In genomic region chr4:152947311-152947710, GRCh38 we compare ENCODE assay signal across 23 cellular contexts. TPM values are rescaled to one million over a fixed set of nuclear protein-coding genes. Genes with fewer than 3 reads are reported as not detected.
DNase-seq lines count a peak whose midpoint lies in the region; ATAC-seq and TF ChIP-seq lines count a peak whose summit lies in the region.
"Had no signal": no experiment of that assay in that cellular context is flagged by ENCODE, and none has a peak within 500 bp of the region (broad histone marks: within the 10 kb centered on the region; RNA-seq: fewer than 3 reads in every experiment).

No MANE protein-coding gene starts in this region.

- TF ChIP-seq CTCF in glutamatergic neuron (IDR thresholded peaks at IDR 0.05; ENCODE audit: partially characterized antibody, unreplicated experiment) (no peak), osteocyte (IDR thresholded peaks at IDR 0.05) (no peak), type B pancreatic cell (conservative IDR thresholded peaks at IDR 0.05) (no peak)

- H3K27ac Mint-ChIP-seq in glutamatergic neuron (ENCODE audit: unreplicated experiment) (peak overlapping the region; percentile 93), osteocyte (ENCODE audit: unreplicated experiment) (peak overlapping the region; percentile 84), type B pancreatic cell (no peak overlapping the region)
- H3K27ac Mint-ChIP-seq: CD14-positive monocyte; CD4-positive, alpha-beta T cell; CD8-positive, alpha-beta memory T cell; GM23338 had no signal

- H3K27me3 Mint-ChIP-seq in glutamatergic neuron (ENCODE audit: unreplicated experiment) (peaks cover 4% of the 10 kb centered on the region), osteocyte (ENCODE audit: unreplicated experiment) (no peaks in the 10 kb centered on the region), type B pancreatic cell (peaks cover 2% of the 10 kb centered on the region)

- H3K4me1 Mint-ChIP-seq in glutamatergic neuron (ENCODE audit: low read depth, unreplicated experiment), result peaks cover 64% of the 10 kb centered on the region
- peaks cover 76% of the 10 kb centered on the region for H3K4me1 Mint-ChIP-seq in osteocyte (ENCODE audit: unreplicated experiment)
- H3K4me1 Mint-ChIP-seq in type B pancreatic cell (ENCODE audit: unreplicated experiment), result peaks cover 60% of the 10 kb centered on the region
- H3K4me1 Mint-ChIP-seq: CD14-positive monocyte; CD8-positive, alpha-beta memory T cell had no signal

- DNase-seq in NCI-H69 (lab: John Stamatoyannopoulos, UW) (peak; percentile 11), glutamatergic neuron (peak; percentile 56), osteocyte (ENCODE audit: extremely low spot score, unreplicated experiment) (no peak), type B pancreatic cell (ENCODE audit: extremely low spot score, unreplicated experiment) (no peak)
- DNase-seq: 8988T; ACHN; AML-193; BE2C; CD4-positive, alpha-beta T cell; CD8-positive, alpha-beta memory T cell; DMS 273 treated with DMSO at 0.1 percent for 48 hours; DMS79; EL; GDM1; H9 had no signal

- H3K4me3 Mint-ChIP-seq in glutamatergic neuron (ENCODE audit: unreplicated experiment), result peak overlapping the region; percentile 75
- peak overlapping the region; percentile 8 for H3K4me3 Mint-ChIP-seq in osteocyte (ENCODE audit: unreplicated experiment)
- H3K4me3 Mint-ChIP-seq in type B pancreatic cell, result peak overlapping the region; percentile 38
- H3K4me3 Mint-ChIP-seq: CD14-positive monocyte; CD4-positive, alpha-beta T cell; CD8-positive, alpha-beta memory T cell; GM23338; H9 had no signal

- ATAC-seq in HG03196 (IDR thresholded peaks at IDR 0.05; ENCODE audit: unreplicated experiment) (no peak), GM21381 (IDR thresholded peaks at IDR 0.05; ENCODE audit: unreplicated experiment) (no peak), GM18867 (IDR thresholded peaks at IDR 0.05; ENCODE audit: unreplicated experiment) (no peak)
- ATAC-seq: A549, GM12878, GM23338, HCT116 had no signal

- peaks cover 5% of the 10 kb centered on the region for H3K9me3 Mint-ChIP-seq in glutamatergic neuron (ENCODE audit: unreplicated experiment)
- H3K9me3 Mint-ChIP-seq in osteocyte (ENCODE audit: unreplicated experiment), result no peaks in the 10 kb centered on the region
- H3K9me3 Mint-ChIP-seq in type B pancreatic cell, result no peaks in the 10 kb centered on the region
- H3K9me3 Mint-ChIP-seq: CD4-positive, alpha-beta T cell; CD8-positive, alpha-beta memory T cell; GM23338; H9 had no signal

- H3K36me3 Mint-ChIP-seq in glutamatergic neuron (ENCODE audit: unreplicated experiment) (peaks cover 9% of the 10 kb centered on the region), osteocyte (ENCODE audit: unreplicated experiment) (peaks cover 48% of the 10 kb centered on the region), type B pancreatic cell (peaks cover 25% of the 10 kb centered on the region)
- H3K36me3 Mint-ChIP-seq: CD14-positive monocyte had no signal

RNA-seq across cellular contexts. Expression of gene FHDC1, which starts 11.2 kb away (rescaled TPM):
- total RNA-seq in glutamatergic neuron (ENCODE audit: unreplicated experiment) (42.0 TPM), osteocyte (22.1 and 22.3 TPM in 2 replicates), type B pancreatic cell (ENCODE audit: low replicate concordance) (23.1 and 78.0 TPM in 2 replicates)

Comparison
In these comparisons a context has a peak if more than half of its experiments do, and no peak if none do; other contexts are left out.
1. DNase-seq: peak in NCI-H69 (single experiment) and glutamatergic neuron (single experiment); none in osteocyte (single experiment) and type B pancreatic cell (single experiment).
2. H3K4me3 Mint-ChIP-seq: peak in every context shown above with its lines; median percentile 75 in glutamatergic neuron; 38 in type B pancreatic cell; 8 in osteocyte.